37 cellular contexts compared by ENCODE assay signal in the genomic region with DNA sequence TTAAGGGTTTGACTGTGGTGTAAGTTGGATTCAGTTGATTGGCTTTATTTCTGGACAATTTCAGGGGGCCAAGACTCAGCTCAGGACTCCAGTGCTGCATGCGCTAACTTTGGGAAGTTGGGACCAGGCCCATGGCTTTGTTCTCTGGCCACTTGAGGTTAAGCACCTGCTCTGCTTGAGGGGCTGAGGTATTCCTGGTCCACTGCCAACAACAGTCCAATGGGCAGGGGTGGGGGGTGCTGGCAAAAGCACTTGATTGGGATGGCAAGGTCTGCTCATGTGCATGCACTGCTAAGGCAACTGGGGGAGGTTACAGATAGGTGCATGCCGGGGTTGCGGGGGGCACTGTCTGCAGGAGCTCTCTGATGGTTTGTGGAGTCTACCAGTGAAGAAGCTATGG. TPM values are rescaled to one million over a fixed set of nuclear protein-coding genes. Genes with fewer than 3 reads are reported as not detected.
"Had no signal": no experiment of that assay in that cellular context is flagged by ENCODE, and none has a peak within 500 bp of the region (broad histone marks: within the 10 kb centered on the region; RNA-seq: fewer than 3 reads in every experiment).

No MANE protein-coding gene starts in this region.

- H3K9me3 ChIP-seq: adrenal gland, body of pancreas had no signal

- H3K27me3 ChIP-seq: adrenal gland, body of pancreas, brain microvascular endothelial cell had no signal

- H3K4me1 ChIP-seq: adrenal gland, body of pancreas, breast epithelium had no signal

- H3K4me3 ChIP-seq: adrenal gland, body of pancreas, breast epithelium had no signal

- DNase-seq: activated B cell treated with CpG ODN at 0.5 μM for 24 hours; activated CD4-positive, alpha-beta memory T cell treated with anti-CD3 and anti-CD28 coated beads for 36 hours; activated CD4-positive, alpha-beta T cell treated with anti-CD3 and anti-CD28 coated beads for 4 hours; activated CD4-positive, alpha-beta T cell treated with anti-CD3 and anti-CD28 coated beads, Interleukin-2, amount 10 ng/mL, durations not matched to agents 24 days and 14 days; activated CD4-positive, alpha-beta T cell treated with anti-CD3 and anti-CD28 coated beads, Interleukin-2, amount 50 U/mL, for 1 hour; activated CD4-positive, alpha-beta T cell treated with anti-CD3 and anti-CD28 coated beads, Interleukin-2, amount 50 U/mL, for 4 hours; activated CD4-positive, CD25-positive, alpha-beta regulatory T cell treated with anti-CD3 and anti-CD28 coated beads, Interleukin-2, amount 50 U/mL, for 72 hours; activated CD8-positive, alpha-beta memory T cell treated with anti-CD3 and anti-CD28 coated beads, Interleukin-2, amount 50 U/mL, for 4 hours; activated CD8-positive, alpha-beta T cell treated with anti-CD3 and anti-CD28 coated beads for 36 hours; activated effector memory CD4-positive, alpha-beta T cell treated with anti-CD3 and anti-CD28 coated beads, Interleukin-2, amount 50 U/mL, for 16 hours; activated gamma-delta T cell treated with Interleukin-2 at 50 U/mL for 16 hours; activated naive CD4-positive, alpha-beta T cell; activated naive CD4-positive, alpha-beta T cell treated with anti-CD3 and anti-CD28 coated beads for 36 hours; activated naive CD4-positive, alpha-beta T cell treated with anti-CD3 and anti-CD28 coated beads, Interleukin-2, amount 50 U/mL, for 16 hours; activated naive CD8-positive, alpha-beta T cell treated with anti-CD3 and anti-CD28 coated beads for 36 hours; activated T-cell treated with anti-CD3 and anti-CD28 coated beads for 4 hours; activated T-cell treated with anti-CD3 and anti-CD28 coated beads, Interleukin-2, amount 50 U/mL, for 1 hour; activated T-cell treated with anti-CD3 and anti-CD28 coated beads, Interleukin-2, amount 50 U/mL, for 4 hours; activated T-cell treated with anti-CD3 and anti-CD28 coated beads, Interleukin-2, amount 50 U/mL, for 72 hours; adrenal gland; amniotic stem cell; aorta; body of pancreas; brain microvascular endothelial cell; central memory CD4-positive, alpha-beta T cell; T-helper 2 cell; T-helper 9 cell had no signal

- H3K36me3 ChIP-seq: adrenal gland, brain microvascular endothelial cell, breast epithelium had no signal

- FAIRE-seq: astrocyte, TTC549 had no signal

- H3K27ac ChIP-seq: adrenal gland, body of pancreas, brain microvascular endothelial cell, breast epithelium, VCaP had no signal

RNA-seq across cellular contexts. Expression of a gene that starts 52.6 kb away (rescaled TPM):
- total RNA-seq: activated B cell treated with CpG ODN at 0.5 μM for 24 hours; activated CD4-positive, alpha-beta memory T cell treated with anti-CD3 and anti-CD28 coated beads for 36 hours; activated CD4-positive, alpha-beta T cell treated with anti-CD3 and anti-CD28 coated beads, Interleukin-2, amount 10 ng/mL, durations not matched to agents 24 days and 14 days; activated CD8-positive, alpha-beta memory T cell treated with anti-CD3 and anti-CD28 coated beads for 36 hours; activated CD8-positive, alpha-beta T cell treated with anti-CD3 and anti-CD28 coated beads for 36 hours; activated naive CD4-positive, alpha-beta T cell treated with anti-CD3 and anti-CD28 coated beads for 36 hours; activated naive CD4-positive, alpha-beta T cell treated with anti-CD3 and anti-CD28 coated beads, Interleukin-2, amount 50 U/mL, for 72 hours; activated naive CD8-positive, alpha-beta T cell treated with anti-CD3 and anti-CD28 coated beads for 36 hours; activated T-cell treated with anti-CD3 and anti-CD28 coated beads, Interleukin-2, amount 50 U/mL, for 4 hours; activated T-cell treated with anti-CD3 and anti-CD28 coated beads, Interleukin-2, amount 50 U/mL, for 72 hours; activated T-helper 1 cell treated with anti-CD3 and anti-CD28 coated beads, Interleukin-12 subunit alpha, Interleukin-12 subunit beta, Interleukin-2, Interleukin-4 antibody, amounts not matched to agents 30 ng/mL and 10 ng/mL and 1 ng/mL, durations not matched to agents 14 hours and 24 hours and 36 hours; activated T-helper 17 cell treated with anti-CD3 and anti-CD28 coated beads, Interleukin-2, amount 50 U/mL, for 72 hours; adrenal gland; aorta; astrocyte; body of pancreas; breast epithelium; cardiac septum; cerebellum had no signal
